In the genomic region with DNA sequence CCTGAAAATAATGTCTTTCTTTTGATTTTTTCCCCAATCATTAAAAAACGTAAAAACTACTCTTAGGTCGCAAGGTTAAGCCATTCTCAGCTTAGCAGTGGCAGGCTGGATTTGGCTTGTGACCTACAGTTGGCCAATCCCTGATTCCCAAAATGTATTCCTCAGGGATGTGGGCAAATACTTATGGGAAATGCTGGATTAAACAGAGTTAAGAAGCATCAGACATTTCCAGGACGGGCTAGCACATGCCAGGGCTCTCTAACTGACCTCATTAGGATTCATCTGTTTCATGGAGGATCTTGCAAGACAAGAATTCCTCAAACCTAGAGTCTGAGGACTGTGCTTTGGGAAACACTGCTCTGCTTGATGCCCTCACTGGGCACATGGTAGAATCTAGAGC, we compare ENCODE assay signal across 13 cellular contexts. TPM values are rescaled to one million over a fixed set of nuclear protein-coding genes. Genes with fewer than 3 reads are reported as not detected.
A peak's percentile ranks its signal among the peaks of the same experiment; 100 is the strongest.
DNase-seq lines count a peak whose midpoint lies in the region; ATAC-seq and TF ChIP-seq lines count a peak whose summit lies in the region.
"Had no signal": no experiment of that assay in that cellular context is flagged by ENCODE, and none has a peak within 500 bp of the region (broad histone marks: within the 10 kb centered on the region; RNA-seq: fewer than 3 reads in every experiment).

No MANE protein-coding gene starts in this region.

- H3K27ac Mint-ChIP-seq in GM23338: no peak overlapping the region
- no peak overlapping the region for H3K27ac Mint-ChIP-seq in CD4-positive, alpha-beta memory T cell
- H3K27ac Mint-ChIP-seq in CD14-positive monocyte: no peak overlapping the region

- H2AK5ac ChIP-seq in mesenchymal stem cell (ENCODE audit: low read length, severe bottlenecking): no peak overlapping the region

- no peak for ATAC-seq in GM23338

- H3F3A ChIP-seq in GM23338 (replicated peaks; ENCODE audit: low read depth): no peaks in the 10 kb centered on the region

- H2BK120ac ChIP-seq in mesenchymal stem cell (ENCODE audit: low read depth, low read length): no peak overlapping the region

- no peaks in the 10 kb centered on the region for H3K9me3 Mint-ChIP-seq in GM23338
- H3K9me3 Mint-ChIP-seq in CD4-positive, alpha-beta memory T cell: peaks cover 0 to 2% (median 0%) of the 10 kb centered on the region in 8 donors
- H3K9me3 Mint-ChIP-seq in CD14-positive monocyte: peaks cover 0 to 1% (median 0%) of the 10 kb centered on the region in 7 donors

- H3K14ac ChIP-seq in mesenchymal stem cell (ENCODE audit: low read length in 2 of 2): no peak overlapping the region

- peaks cover 1% of the 10 kb centered on the region; the same call in 1 of the 2 replicates for H3K4me1 ChIP-seq in GM23338 (ENCODE audit: insufficient read depth)
- peaks cover 7% of the 10 kb centered on the region for H3K4me1 ChIP-seq in mesenchymal stem cell (ENCODE audit: control insufficient read depth, insufficient read depth, low read depth, low read length)
- H3K4me1 ChIP-seq in CD4-positive, alpha-beta memory T cell (ENCODE audit: insufficient read depth, low read length): peaks cover 4% of the 10 kb centered on the region

- CTCF ChIA-PET in CD4-positive, alpha-beta memory T cell (lab: Charles Lee; ENCODE audit: partially characterized antibody): interaction anchor here (1.0 to 3.2 kb wide), 4 partner anchors 12 to 37 kb away, joined by 3 to 21 read pairs (median 10); no protein-coding TSS in a partner anchor

- no peaks in the 10 kb centered on the region for H4K20me1 ChIP-seq in GM23338 (replicated peaks; ENCODE audit: insufficient read depth)

- peaks cover 7% of the 10 kb centered on the region for H3K27me3 Mint-ChIP-seq in GM23338 (ENCODE audit: insufficient read depth, low read depth, poor library complexity)
- H3K27me3 Mint-ChIP-seq in CD4-positive, alpha-beta memory T cell: peaks cover 0 to 3% of the 10 kb centered on the region in 2 donors
- H3K27me3 Mint-ChIP-seq in CD14-positive monocyte (ENCODE audit: low read depth in 3 of 3): peaks cover 4 to 9% (median 8%) of the 10 kb centered on the region in 3 donors

- H3K36me3 Mint-ChIP-seq in GM23338 (ENCODE audit: low read depth) (no peaks in the 10 kb centered on the region), CD14-positive monocyte (no peaks in the 10 kb centered on the region)
- H3K36me3 Mint-ChIP-seq in CD4-positive, alpha-beta memory T cell: peaks cover 2 to 10% of the 10 kb centered on the region in 2 donors

- H3K27me3 ChIP-seq in GM23338 (ENCODE audit: insufficient read depth) (no peaks in the 10 kb centered on the region), WERI-Rb-1 (ENCODE audit: insufficient read depth, low read depth, severe bottlenecking) (peaks cover 99% of the 10 kb centered on the region), mesenchymal stem cell (ENCODE audit: control insufficient read depth in 1 of 2, insufficient read depth in 1 of 2, low read length in 2 of 2) (peaks cover 2 to 9% of the 10 kb centered on the region in 2 experiments)
- no peaks in the 10 kb centered on the region for H3K27me3 ChIP-seq in CD4-positive, alpha-beta memory T cell (ENCODE audit: insufficient read depth, low read length)
- H3K27me3 ChIP-seq: vagina had no signal

- peak overlapping the region; percentile 59 to 61 for H2BK12ac ChIP-seq in mesenchymal stem cell (ENCODE audit: low read length in 2 of 2)

- intact Hi-C loops in CD4-positive, alpha-beta memory T cell (cut with micrococcal nuclease): no loop called here
- intact Hi-C loops in CD14-positive monocyte (cut with micrococcal nuclease): no loop called here

- no peak overlapping the region for H3K4me3 ChIP-seq in GM23338
- H3K4me3 ChIP-seq in WERI-Rb-1 (ENCODE audit: low read depth, low read length): no peak overlapping the region
- H3K4me3 ChIP-seq in mesenchymal stem cell (ENCODE audit: insufficient read depth in 1 of 2, low read depth in 1 of 2, low read length in 2 of 2): no peak overlapping the region
- H3K4me3 ChIP-seq in CD4-positive, alpha-beta memory T cell (ENCODE audit: low read length in 2 of 2): no peak overlapping the region
- H3K4me3 ChIP-seq: vagina had no signal

- H3K18ac ChIP-seq in mesenchymal stem cell (ENCODE audit: low read depth in 1 of 2, low read length in 2 of 2): peak overlapping the region; percentile 7 to 61

- no peaks in the 10 kb centered on the region for H3K79me2 ChIP-seq in GM23338 (replicated peaks; ENCODE audit: insufficient read depth)

- 0 out of 2 replicates have a peak overlapping the region, but pooled peaks have one; percentile 43 for H2AFZ ChIP-seq in GM23338
- no peak overlapping the region for H2AFZ ChIP-seq in mesenchymal stem cell (ENCODE audit: low read depth, low read length)

- no peaks in the 10 kb centered on the region for H3K79me1 ChIP-seq in mesenchymal stem cell (replicated peaks; ENCODE audit: low read length, poor library complexity, severe bottlenecking)

- no peak overlapping the region for H3K23ac ChIP-seq in mesenchymal stem cell (ENCODE audit: low read length in 2 of 2)

- H3K4me3 Mint-ChIP-seq in GM23338: no peak overlapping the region
- no peak overlapping the region for H3K4me3 Mint-ChIP-seq in CD4-positive, alpha-beta memory T cell
- H3K4me3 Mint-ChIP-seq in CD14-positive monocyte: no peak overlapping the region

- peaks cover 7% of the 10 kb centered on the region for H3K4me1 Mint-ChIP-seq in GM23338
- H3K4me1 Mint-ChIP-seq in CD4-positive, alpha-beta memory T cell: peaks cover 3 to 30% (median 15%) of the 10 kb centered on the region in 4 donors
- H3K4me1 Mint-ChIP-seq in CD14-positive monocyte: peaks cover 7% of the 10 kb centered on the region

- H2BK5ac ChIP-seq in mesenchymal stem cell (ENCODE audit: low read depth, low read length, poor library complexity, severe bottlenecking): no peak overlapping the region

- POLR2A ChIA-PET in CD4-positive, alpha-beta memory T cell (lab: Charles Lee; ENCODE audit: partially characterized antibody): interaction anchor here (0.9 to 4.5 kb wide), 6 partner anchors 11 to 28 kb away, joined by 3 to 48 read pairs (median 4); no protein-coding TSS in a partner anchor

- peak overlapping the region; percentile 3 to 13 for H3K4ac ChIP-seq in mesenchymal stem cell (ENCODE audit: low read depth in 1 of 2, low read length in 2 of 2)

- H3K9me2 ChIP-seq in GM23338 (ENCODE audit: insufficient read depth): 0 out of 2 replicates have a peak, but pooled peaks cover 10% of the 10 kb centered on the region

- DNase-seq in GM23338 (ENCODE audit: low spot score) (no peak), WERI-Rb-1 (peak; percentile 5), mesenchymal stem cell (peak; percentile 76), CD14-positive monocyte (ENCODE audit: low spot score) (no peak), DMS53 (lab: John Stamatoyannopoulos, UW) (no peak)
- no peak for DNase-seq in CD4-positive, alpha-beta memory T cell
- DNase-seq: activated CD4-positive, CD25-positive, alpha-beta regulatory T cell; amniotic stem cell; stimulated activated naive CD4-positive, alpha-beta T cell treated with Interleukin-2 at 50 U/mL for 16 hours; T-helper 1 cell had no signal

- peak overlapping the region; percentile 65 for H4K91ac ChIP-seq in mesenchymal stem cell (ENCODE audit: low read length)

- H3K36me3 ChIP-seq in GM23338 (ENCODE audit: insufficient read depth): no peaks in the 10 kb centered on the region; the same call in 1 of the 2 replicates
- H3K36me3 ChIP-seq in WERI-Rb-1: no peaks in the 10 kb centered on the region
- no peaks in the 10 kb centered on the region for H3K36me3 ChIP-seq in mesenchymal stem cell (ENCODE audit: control insufficient read depth in 1 of 2, insufficient read depth in 2 of 2, low read depth in 1 of 2, low read length in 2 of 2)
- no peaks in the 10 kb centered on the region for H3K36me3 ChIP-seq in CD4-positive, alpha-beta memory T cell (ENCODE audit: insufficient read depth, low read length)
- H3K36me3 ChIP-seq: vagina had no signal

- 79% methylated on average over 3 of the region's 3 CpGs for whole genome bisulfite sequencing in mesenchymal stem cell

- H3K9me3 ChIP-seq in WERI-Rb-1 (ENCODE audit: severe bottlenecking): no peaks in the 10 kb centered on the region
- no peaks in the 10 kb centered on the region for H3K9me3 ChIP-seq in mesenchymal stem cell (ENCODE audit: control insufficient read depth, low read length)
- no peaks in the 10 kb centered on the region for H3K9me3 ChIP-seq in CD4-positive, alpha-beta memory T cell (ENCODE audit: control insufficient read depth in 1 of 2, low read length in 2 of 2)
- H3K9me3 ChIP-seq: vagina had no signal

- H4K8ac ChIP-seq in mesenchymal stem cell (ENCODE audit: low read length): peak overlapping the region; percentile 21

- H2BK15ac ChIP-seq in mesenchymal stem cell (ENCODE audit: low read depth, poor library complexity, severe bottlenecking): no peak overlapping the region

- H3K27ac ChIP-seq in C4-2B (peak overlapping the region; percentile 74), GM23338 (ENCODE audit: low read depth) (no peak overlapping the region), WERI-Rb-1 (no peak overlapping the region), mesenchymal stem cell (ENCODE audit: low read length, poor library complexity, severe bottlenecking) (no peak overlapping the region)
- no peak overlapping the region for H3K27ac ChIP-seq in CD4-positive, alpha-beta memory T cell (ENCODE audit: low read depth, low read length)
- H3K27ac ChIP-seq: vagina had no signal

- H3K4me2 ChIP-seq in GM23338: no peak overlapping the region
- no peak overlapping the region for H3K4me2 ChIP-seq in mesenchymal stem cell (ENCODE audit: low read length, poor library complexity, severe bottlenecking)

- TF ChIP-seq CTCF in C4-2B (conservative IDR thresholded peaks at IDR 0.05) (no peak), GM23338 (conservative IDR thresholded peaks at IDR 0.05; ENCODE audit: low read depth in 2 of 2) (no peak), WERI-Rb-1 (IDR thresholded peaks at IDR 0.05; ENCODE audit: low read depth, low read length) (no peak), CD14-positive monocyte (IDR thresholded peaks at IDR 0.05) (no peak)

- H3K9ac ChIP-seq in mesenchymal stem cell (ENCODE audit: low read length): no peak overlapping the region

RNA-seq across cellular contexts. Expression of a gene that starts 1.0 kb away (rescaled TPM):
- not detected in 2 replicates for total RNA-seq in GM23338 (2014; rRNA removed; shearing (Covaris generic))
- polyA plus RNA-seq in GM23338 (2016; fragmentation: Nextera tagmentation; extraction: Ambion mirVana) (not detected in 2 replicates), CD14-positive monocyte (not detected)
- polyA plus RNA-seq in mesenchymal stem cell (2013, experiment 1 of 2): 1.2 TPM
- 1.5 TPM for polyA plus RNA-seq in mesenchymal stem cell (2013, experiment 2 of 2)
- total RNA-seq in CD4-positive, alpha-beta memory T cell: not detected
- polyA plus RNA-seq in CD4-positive, alpha-beta memory T cell: 10 to 100 TPM; 20.3 to 29.6 TPM

RNA-seq across cellular contexts. Expression of a gene that starts 25.5 kb away (rescaled TPM):
- not detected in 2 replicates for total RNA-seq in GM23338 (2014; rRNA removed; shearing (Covaris generic))
- 0.43 and 0.84 TPM in 2 replicates for polyA plus RNA-seq in GM23338 (2016; fragmentation: Nextera tagmentation; extraction: Ambion mirVana)
- 3.9 TPM for polyA plus RNA-seq in mesenchymal stem cell (2013, experiment 1 of 2)
- polyA plus RNA-seq in mesenchymal stem cell (2013, experiment 2 of 2): 3.5 TPM
- total RNA-seq in CD4-positive, alpha-beta memory T cell: 100 to 1,000 TPM; 554 to 588 TPM
- 100 to 1,000 TPM; 493 to 558 TPM for polyA plus RNA-seq in CD4-positive, alpha-beta memory T cell
- 1 to 10 TPM; 2.2 to 3.0 TPM for polyA plus RNA-seq in CD14-positive monocyte

RNA-seq across cellular contexts. Expression of a gene that starts 30.8 kb away (rescaled TPM):
- total RNA-seq in GM23338 (2014; rRNA removed; shearing (Covaris generic)): not detected in 2 replicates
- polyA plus RNA-seq in GM23338 (2016; fragmentation: Nextera tagmentation; extraction: Ambion mirVana) (not detected in 2 replicates), CD14-positive monocyte (not detected)
- polyA plus RNA-seq in mesenchymal stem cell (2013, experiment 1 of 2): not detected
- not detected for polyA plus RNA-seq in mesenchymal stem cell (2013, experiment 2 of 2)
- total RNA-seq in CD4-positive, alpha-beta memory T cell: not detected
- not detected for polyA plus RNA-seq in CD4-positive, alpha-beta memory T cell
- total RNA-seq: mononuclear cell, vagina had no signal

RNA-seq across cellular contexts. Expression of a gene that starts 50.0 kb away (rescaled TPM):
- not detected in 2 replicates for total RNA-seq in GM23338 (2014; rRNA removed; shearing (Covaris generic))
- not detected in 2 replicates for polyA plus RNA-seq in GM23338 (2016; fragmentation: Nextera tagmentation; extraction: Ambion mirVana)
- not detected for polyA plus RNA-seq in mesenchymal stem cell (2013, experiment 1 of 2)
- polyA plus RNA-seq in mesenchymal stem cell (2013, experiment 2 of 2): not detected
- not detected for total RNA-seq in CD4-positive, alpha-beta memory T cell
- polyA plus RNA-seq in CD4-positive, alpha-beta memory T cell: not detected
- polyA plus RNA-seq in CD14-positive monocyte: not detected
- total RNA-seq: mononuclear cell had no signal

Comparison
In these comparisons a context has a peak if more than half of its experiments do, and no peak if none do; other contexts are left out.
1. DNase-seq: peak in WERI-Rb-1 (single experiment) and mesenchymal stem cell (single experiment); none in GM23338 (single experiment), CD4-positive, alpha-beta memory T cell (0 of 5), CD14-positive monocyte (single experiment) and DMS53 (single experiment).
2. RNA of a gene that starts 1.0 kb away (polyA plus RNA-seq): 20.3 to 29.6 TPM in CD4-positive, alpha-beta memory T cell; not detected in CD14-positive monocyte and not detected in GM23338; every median in the first group is over 10 times any median in the second.
3. RNA of a gene that starts 25.5 kb away (polyA plus RNA-seq): 493 to 558 TPM in CD4-positive, alpha-beta memory T cell; 2.2 to 3.0 TPM in CD14-positive monocyte and 0.43 to 0.84 TPM in GM23338; every median in the first group is over 100 times any median in the second.